Comparison of ENCODE assay signal across 26 cellular contexts in the genomic region with DNA sequence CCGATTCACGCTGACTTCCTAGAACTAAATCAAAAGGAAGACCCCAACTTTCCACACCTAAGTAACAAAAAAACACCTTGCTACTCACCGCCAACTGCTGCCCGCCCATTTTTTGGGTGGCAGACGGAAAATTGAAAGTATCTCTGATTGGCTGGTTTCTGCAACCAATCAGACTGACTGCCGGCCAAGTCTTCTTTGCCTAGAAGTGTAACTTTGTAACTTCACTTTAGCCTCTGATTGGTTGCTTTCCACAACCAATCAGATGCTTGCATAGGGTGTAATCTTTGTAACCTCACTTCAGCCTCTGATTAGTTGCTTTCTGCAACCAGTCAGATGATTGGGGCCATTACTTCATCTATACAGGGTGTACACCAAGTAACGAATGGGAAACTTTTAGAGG.
"Had no signal": no experiment of that assay in that cellular context is flagged by ENCODE, and none has a peak within 500 bp of the region (broad histone marks: within the 10 kb centered on the region; RNA-seq: fewer than 3 reads in every experiment).

No MANE protein-coding gene starts in this region.

- DNase-seq: activated CD4-positive, alpha-beta T cell treated with anti-CD3 and anti-CD28 coated beads for 48 hours; activated CD4-positive, alpha-beta T cell treated with anti-CD3 and anti-CD28 coated beads, Interleukin-2, amount 50 U/mL, for 48 hours; activated gamma-delta T cell treated with Interleukin-2 at 50 U/mL for 16 hours; activated naive CD4-positive, alpha-beta T cell treated with anti-CD3 and anti-CD28 coated beads, Interleukin-2, amount 50 U/mL, for 16 hours; activated T-cell treated with anti-CD3 and anti-CD28 coated beads, Interleukin-2, amount 50 U/mL, for 4 hours; colonic mucosa; effector memory CD4-positive, alpha-beta T cell; erythroblast; gastrocnemius medialis; glutamatergic neuron; left ventricle myocardium inferior; naive B cell; nephron progenitor cell; ovary; right lobe of liver; T-helper 9 cell had no signal

- H3K36me3 Mint-ChIP-seq: naive B cell; stimulated activated effector memory CD8-positive, alpha-beta T cell treated with anti-CD3 and anti-CD28 coated beads, Interleukin-12 subunit alpha, Interleukin-12 subunit beta, amount 100 ng/mL, for 72 hours had no signal

- H3K27me3 Mint-ChIP-seq: activated T-helper 17 cell treated with anti-CD3 and anti-CD28 coated beads, Interleukin-2, amount 50 U/mL, for 72 hours had no signal

- H3K9me3 Mint-ChIP-seq: nephron progenitor cell; stimulated activated effector memory CD8-positive, alpha-beta T cell treated with anti-CD3 and anti-CD28 coated beads, Interleukin-12 subunit alpha, Interleukin-12 subunit beta, amount 100 ng/mL, for 72 hours; T-helper 1 cell treated with Interleukin-12 subunit alpha and Interleukin-12 subunit beta and Interleukin-4 antibody, amounts not matched to agents 30 μg/mL and 1 μg/mL, for 36 hours had no signal

- H3K4me1 Mint-ChIP-seq: naive B cell; nephron progenitor cell; stimulated activated effector memory CD8-positive, alpha-beta T cell treated with anti-CD3 and anti-CD28 coated beads, Interleukin-12 subunit alpha, Interleukin-12 subunit beta, amount 100 ng/mL, for 72 hours had no signal

- H3K36me3 ChIP-seq: colonic mucosa, gastrocnemius medialis, left ventricle myocardium inferior, neutrophil, ovary, right lobe of liver, upper lobe of left lung had no signal

- H3K4me3 ChIP-seq: colonic mucosa, gastrocnemius medialis, left ventricle myocardium inferior, lung, ovary, right lobe of liver, skin epidermis, upper lobe of left lung had no signal

- H3K27me3 ChIP-seq: colonic mucosa, gastrocnemius medialis, neutrophil, ovary, right lobe of liver, upper lobe of left lung had no signal

- H3K9me3 ChIP-seq: colonic mucosa, gastrocnemius medialis, left ventricle myocardium inferior, neutrophil, ovary, right lobe of liver, upper lobe of left lung had no signal

- H3K27ac ChIP-seq: colonic mucosa, gastrocnemius medialis, left ventricle myocardium inferior, neutrophil, ovary, right lobe of liver, skin epidermis, upper lobe of left lung, VCaP had no signal

- H3K4me3 Mint-ChIP-seq: activated T-cell treated with anti-CD3 and anti-CD28 coated beads, Interleukin-2, amount 50 U/mL, for 4 hours; naive B cell; nephron progenitor cell; stimulated activated effector memory CD8-positive, alpha-beta T cell treated with anti-CD3 and anti-CD28 coated beads, Interleukin-12 subunit alpha, Interleukin-12 subunit beta, amount 100 ng/mL, for 72 hours; stimulated activated naive CD8-positive, alpha-beta T cell treated with anti-CD3 and anti-CD28 coated beads, Interleukin-15, Interleukin-2, amounts not matched to agents 100 ng/mL and 50 ng/mL, for 24 hours; T-helper 1 cell treated with Interleukin-12 subunit alpha and Interleukin-12 subunit beta and Interleukin-4 antibody, amounts not matched to agents 30 μg/mL and 1 μg/mL, for 36 hours had no signal

- H3K27ac Mint-ChIP-seq: nephron progenitor cell; progenitor cell of endocrine pancreas; stimulated activated effector memory CD8-positive, alpha-beta T cell treated with anti-CD3 and anti-CD28 coated beads, Interleukin-12 subunit alpha, Interleukin-12 subunit beta, amount 100 ng/mL, for 72 hours; T-helper 1 cell treated with Interleukin-12 subunit alpha and Interleukin-12 subunit beta and Interleukin-4 antibody, amounts not matched to agents 30 μg/mL and 1 μg/mL, for 36 hours had no signal

- H3K4me1 ChIP-seq: colonic mucosa, gastrocnemius medialis, right lobe of liver, upper lobe of left lung had no signal

- ATAC-seq: gastrocnemius medialis, right lobe of liver had no signal
